In genomic region chr11:67345949-67346819, GRCh38 we compare ENCODE assay signal across 1 cellular context.
TF ChIP-seq lines count a peak whose summit lies in the region.

No MANE protein-coding gene starts in this region.

TF ChIP-seq in K562, 482 proteins besides CTCF, POLR2A, EP300 and RAD21:
- TF ChIP-seq SMC3 (conservative IDR thresholded peaks at IDR 0.05; ENCODE audit: insufficient read depth, low read depth, low read length), result peak; percentile 52; the same call in 1 of the 2 replicates
- TF ChIP-seq PCBP1 (IDR thresholded peaks at IDR 0.05; ENCODE audit: low read depth, low read length, poor library complexity, severe bottlenecking), result no peak
- TF ChIP-seq RFX1 (IDR thresholded peaks at IDR 0.05), result peak; percentile 74; the same call in 1 of the 2 replicates
- no peak for TF ChIP-seq CREM (IDR thresholded peaks at IDR 0.05; ENCODE audit: low read depth)
- 0 out of 2 replicates have a peak, but pooled peaks have one; percentile 47 for TF ChIP-seq HMBOX1 (IDR thresholded peaks at IDR 0.05)
- peak; percentile 35; the same call in 1 of the 2 replicates for TF ChIP-seq DEAF1 (CRISPR knock-in tag; IDR thresholded peaks at IDR 0.05)
- peak; percentile 18 to 84; a peak in 1 of 4 replicates for TF ChIP-seq FOXA3 (CRISPR knock-in tag; conservative IDR thresholded peaks at IDR 0.05 in 1 of 2, IDR thresholded peaks at IDR 0.05 in 1 of 2)
- TF ChIP-seq THAP7 (CRISPR knock-in tag; IDR thresholded peaks at IDR 0.05), result no peak
